In the genomic region with DNA sequence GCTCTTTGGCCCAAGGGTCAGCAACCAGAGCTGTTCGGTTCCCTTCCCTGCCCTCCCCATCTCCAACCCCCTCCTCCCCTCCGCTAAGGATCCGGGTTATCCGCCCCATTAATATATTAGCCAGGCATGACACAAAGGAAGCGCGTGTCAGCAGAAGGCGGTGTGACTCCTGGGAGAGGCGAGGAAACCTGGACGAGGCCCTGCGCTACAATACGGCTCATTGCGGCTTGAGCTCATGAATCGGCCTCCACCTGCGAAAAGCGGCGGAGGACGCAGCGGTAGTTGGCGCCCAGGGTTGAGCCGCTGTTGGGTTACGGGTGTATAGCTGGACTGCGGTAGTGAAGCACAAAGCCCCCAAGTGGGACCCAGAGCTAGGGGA, we compare ENCODE assay signal across 12 cellular contexts. TPM values are rescaled to one million over a fixed set of nuclear protein-coding genes. Genes with fewer than 3 reads are reported as not detected.
DNase-seq lines count a peak whose midpoint lies in the region; ATAC-seq and TF ChIP-seq lines count a peak whose summit lies in the region.
"Had no signal": no experiment of that assay in that cellular context is flagged by ENCODE, and none has a peak within 500 bp of the region (broad histone marks: within the 10 kb centered on the region; RNA-seq: fewer than 3 reads in every experiment).

No MANE protein-coding gene starts in this region.

- CTCF ChIA-PET in PC-3 (lab: Charles Lee), result interaction anchor here (0.6 to 1.2 kb wide), 2 partner anchors 38 to 387 kb away, joined by 3 to 7 read pairs; partner anchors contain the start of gene MIPOL1

- H4K20me1 ChIP-seq in PC-3 (ENCODE audit: low read length), result no peaks in the 10 kb centered on the region

- peak overlapping the region; percentile 85 for H3K27ac Mint-ChIP-seq in type B pancreatic cell
- H3K27ac Mint-ChIP-seq: HFFc6 had no signal

- peaks cover 72% of the 10 kb centered on the region for H3K4me1 ChIP-seq in PC-3 (ENCODE audit: insufficient read depth, low read length)
- peaks cover 0 to 5% of the 10 kb centered on the region in 2 donors for H3K4me1 ChIP-seq in left lung
- H3K4me1 ChIP-seq in spleen, result peaks cover 0 to 29% (median 7%) of the 10 kb centered on the region in 6 donors

- H3F3A ChIP-seq in PC-3 (ENCODE audit: low read length, unreplicated experiment), result peaks cover 13% of the 10 kb centered on the region

- H3K9me3 Mint-ChIP-seq in type B pancreatic cell, result no peaks in the 10 kb centered on the region
- H3K9me3 Mint-ChIP-seq: HFFc6 had no signal

- H3K4me3 ChIP-seq in PC-3 (ENCODE audit: low read length) (peak overlapping the region; percentile 96), left lung (no peak overlapping the region), spleen (peak overlapping the region in 1 of 8 donors; percentile 28)

- BruUV-seq in PC-3 (replicated peaks; lab: Mats Ljungman, UMichigan), result TSS peak; percentile 49

- H3K79me2 ChIP-seq in PC-3 (ENCODE audit: low read length), result peaks cover 65% of the 10 kb centered on the region

- H3K27me3 ChIP-seq in PC-3 (ENCODE audit: low read length), result no peaks in the 10 kb centered on the region
- H3K27me3 ChIP-seq in left lung, result peaks cover 71 to 83% of the 10 kb centered on the region in 2 donors
- H3K27me3 ChIP-seq in spleen (replicated peaks in 1 of 7), result peaks cover 9 to 89% (median 72%) of the 10 kb centered on the region in 7 donors

- intact Hi-C loops in PC-3 (cut with micrococcal nuclease), result loop anchor here (1.0 to 10.0 kb wide), 5 partner anchors 18 to 410 kb away; partner anchors contain the start of gene SLC25A21
- intact Hi-C loops in left lung (cut with DNase I), result no loop called here
- intact Hi-C loops in spleen (cut with DNase I; ENCODE audit: low total_unique reads), result no loop called here

- H3K9ac ChIP-seq in PC-3 (ENCODE audit: low read length), result peak overlapping the region; percentile 99

- peak overlapping the region; percentile 89 for H3K4me2 ChIP-seq in PC-3 (ENCODE audit: low read length)

- no peak for TF ChIP-seq POLR2A in spleen (IDR thresholded peaks at IDR 0.05)

- H3K4me3 Mint-ChIP-seq in type B pancreatic cell, result peak overlapping the region; percentile 69
- H3K4me3 Mint-ChIP-seq: HFFc6 had no signal

- peak; percentile 35 for ATAC-seq in PC-3
- peak; percentile 5 for ATAC-seq in left lung
- ATAC-seq in left lobe of liver, result no peak

- peaks cover 89% of the 10 kb centered on the region for H3K27me3 Mint-ChIP-seq in type B pancreatic cell

- WGBS in spleen, 5 donors, result 9 to 20% (median 11%) methylated on average over 22 of the region's 22 CpGs

- peak; percentile 6 to 35 for DNase-seq in NCI-H2081 (lab: John Stamatoyannopoulos, UW)
- DNase-seq in NCI-H2081 treated with DMSO at 0.1 percent for 48 hours (lab: John Stamatoyannopoulos, UW), result no peak
- peak; percentile 95 for DNase-seq in PC-3
- no peak for DNase-seq in left lung
- DNase-seq in type B pancreatic cell (ENCODE audit: extremely low spot score, unreplicated experiment), result no peak
- no peak for DNase-seq in stimulated activated CD4-positive, alpha-beta T cell treated with anti-CD3 and anti-CD28 coated beads, Interleukin-4, amount 100 ng/mL, for 1 hour
- DNase-seq in left lobe of liver (ENCODE audit: low spot score), result no peak
- DNase-seq in spleen, result no peak
- DNase-seq: HFFc6; stimulated activated CD4-positive, alpha-beta T cell treated with anti-CD3 and anti-CD28 coated beads, Interleukin-4, amount 100 ng/mL, for 24 hours had no signal

- H3K4me1 Mint-ChIP-seq in type B pancreatic cell (ENCODE audit: unreplicated experiment), result peaks cover 12% of the 10 kb centered on the region

- TF ChIP-seq CTCF in PC-3 (conservative IDR thresholded peaks at IDR 0.05; ENCODE audit: low read depth, low read length) (no peak), left lung (IDR thresholded peaks at IDR 0.05) (no peak), type B pancreatic cell (conservative IDR thresholded peaks at IDR 0.05) (no peak), spleen (IDR thresholded peaks at IDR 0.05 in 8 of 11, conservative IDR thresholded peaks at IDR 0.05 in 3 of 11) (no peak)

- POLR2A ChIA-PET in PC-3 (lab: Charles Lee; ENCODE audit: unreplicated experiment), result interaction anchor here (0.6 to 1.0 kb wide), 11 partner anchors 8 to 355 kb away, joined by 3 to 42 read pairs (median 7); partner anchors contain the start of genes FOXA1 and TTC6

- no peaks in the 10 kb centered on the region for H3K9me3 ChIP-seq in PC-3 (ENCODE audit: low read length)
- no peaks in the 10 kb centered on the region for H3K9me3 ChIP-seq in left lung
- peaks cover 0 to 19% (median 0%) of the 10 kb centered on the region in 8 donors for H3K9me3 ChIP-seq in spleen

- H3K36me3 ChIP-seq in PC-3 (ENCODE audit: low read depth, low read length) (peaks cover 16% of the 10 kb centered on the region), left lung (no peaks in the 10 kb centered on the region), spleen (no peaks in the 10 kb centered on the region)

- peaks cover 12% of the 10 kb centered on the region for H3K36me3 Mint-ChIP-seq in type B pancreatic cell

- peak overlapping the region; percentile 76 for H2AFZ ChIP-seq in PC-3 (ENCODE audit: low read length)

- H3K9me2 ChIP-seq in PC-3 (replicated peaks; ENCODE audit: low read length), result no peaks in the 10 kb centered on the region

- H3K27ac ChIP-seq in PC-3 (ENCODE audit: low read length) (peak overlapping the region; percentile 99), left lung (peak overlapping the region; percentile 65 to 79), spleen (no peak overlapping the region)

RNA-seq across cellular contexts. Expression of gene FOXA1, which starts 10.0 kb away (rescaled TPM):
- total RNA-seq in PC-3 (2014; rRNA removed) (212 and 249 TPM in 2 replicates), left lung (10 to 100 TPM; 30.2 to 33.6 TPM), type B pancreatic cell (ENCODE audit: low replicate concordance) (51.0 and 58.9 TPM in 2 replicates), left lobe of liver (36.6 TPM), spleen (not detected)
- polyA plus RNA-seq in spleen, result not detected
- total RNA-seq: osteocyte had no signal

RNA-seq across cellular contexts. Expression of gene TTC6, which starts 10.3 kb away (rescaled TPM):
- 13.4 and 18.0 TPM in 2 replicates for total RNA-seq in PC-3 (2014; rRNA removed)
- 1 to 10 TPM; 3.2 to 7.1 TPM for total RNA-seq in left lung
- total RNA-seq in type B pancreatic cell (ENCODE audit: low replicate concordance), result 3.0 and 4.6 TPM in 2 replicates
- total RNA-seq in left lobe of liver, result 5.0 TPM
- not detected for total RNA-seq in spleen
- polyA plus RNA-seq in spleen, result not detected
- total RNA-seq: osteocyte had no signal
- polyA plus RNA-seq: keratinocyte had no signal

Comparison
In these comparisons a context has a peak if more than half of its experiments do, and no peak if none do; other contexts are left out.
1. DNase-seq: peak in NCI-H2081 (2 of 2) and PC-3 (single experiment); none in NCI-H2081 treated with DMSO at 0.1 percent for 48 hours (single experiment), left lung (0 of 2), type B pancreatic cell (single experiment), stimulated activated CD4-positive, alpha-beta T cell treated with anti-CD3 and anti-CD28 coated beads, Interleukin-4, amount 100 ng/mL, for 1 hour (single experiment), left lobe of liver (single experiment) and spleen (single experiment).
2. H3K27ac ChIP-seq: peak in PC-3 (single experiment) and left lung (2 of 2); none in spleen (0 of 8).
3. RNA of gene FOXA1, which starts 10.0 kb away (total RNA-seq): 212 to 249 TPM in PC-3, 51.0 to 58.9 TPM in type B pancreatic cell, 36.6 TPM in left lobe of liver (single experiment) and 30.2 to 33.6 TPM in left lung; not detected in spleen; every median in the first group is over 10 times any median in the second.